Comparison of ENCODE assay signal across 8 cellular contexts in the genomic region with DNA sequence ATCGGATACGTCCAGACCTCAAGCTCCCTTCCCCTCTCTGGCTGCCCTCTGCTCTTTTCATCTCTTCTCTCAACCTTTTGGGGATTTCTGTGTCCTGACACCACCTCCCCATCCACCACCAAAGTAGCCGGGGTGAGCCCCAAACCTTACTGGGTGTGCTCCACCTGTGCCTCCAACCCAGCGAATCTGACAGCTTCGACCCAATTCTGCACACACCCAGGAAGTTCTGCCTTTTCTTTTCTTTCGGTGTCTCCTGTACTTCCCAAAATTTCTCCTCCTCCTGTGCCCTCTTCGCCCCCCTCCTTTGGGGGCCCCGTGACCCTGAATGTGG. TPM values are rescaled to one million over a fixed set of nuclear protein-coding genes. Genes with fewer than 3 reads are reported as not detected.
DNase-seq lines count a peak whose midpoint lies in the region; ATAC-seq and TF ChIP-seq lines count a peak whose summit lies in the region.

No MANE protein-coding gene starts in this region.

- H3K9me3 ChIP-seq in CD8-positive, alpha-beta T cell (ENCODE audit: low read length): no peaks in the 10 kb centered on the region
- H3K9me3 ChIP-seq in RWPE2 (ENCODE audit: severe bottlenecking) (no peaks in the 10 kb centered on the region), esophagus (ENCODE audit: control insufficient read depth in 2 of 2, insufficient read depth in 1 of 2, low read depth in 1 of 2, low read length in 1 of 2) (no peaks in the 10 kb centered on the region)

- peak overlapping the region; percentile 62 for H3K4me3 ChIP-seq in CD8-positive, alpha-beta T cell (ENCODE audit: low read depth, low read length)
- H3K4me3 ChIP-seq in RWPE2 (ENCODE audit: severe bottlenecking) (peak overlapping the region; percentile 81), esophagus (ENCODE audit: low read depth in 1 of 2, low read length in 2 of 2) (peak overlapping the region; percentile 79)

- H3K36me3 Mint-ChIP-seq in CD8-positive, alpha-beta T cell: peaks cover 26% of the 10 kb centered on the region
- H3K36me3 Mint-ChIP-seq in osteocyte (ENCODE audit: unreplicated experiment): no peaks in the 10 kb centered on the region

- CTCF ChIA-PET in CD8-positive, alpha-beta T cell (lab: Charles Lee): interaction anchor here (1.2 to 7.5 kb wide), 4 partner anchors 28 to 208 kb away, joined by 3 to 120 read pairs (median 24); a partner anchor contains a TSS

- H3K27me3 ChIP-seq in CD8-positive, alpha-beta T cell (ENCODE audit: insufficient read depth, low read length): no peaks in the 10 kb centered on the region
- no peaks in the 10 kb centered on the region for H3K27me3 ChIP-seq in RWPE2 (ENCODE audit: insufficient read depth, poor library complexity, severe bottlenecking)
- H3K27me3 ChIP-seq in esophagus (ENCODE audit: control insufficient read depth in 1 of 2, insufficient read depth in 2 of 2, low read length in 2 of 2): no peaks in the 10 kb centered on the region

- peaks cover 14% of the 10 kb centered on the region for H3K36me3 ChIP-seq in CD8-positive, alpha-beta T cell (ENCODE audit: insufficient read depth, low read length)
- H3K36me3 ChIP-seq in RWPE2 (ENCODE audit: low read depth) (no peaks in the 10 kb centered on the region), esophagus (ENCODE audit: control insufficient read depth in 2 of 2, insufficient read depth in 2 of 2, low read length in 1 of 2) (peaks cover 0 to 6% of the 10 kb centered on the region in 2 donors)

- H3K27ac ChIP-seq in CD8-positive, alpha-beta T cell (ENCODE audit: low read depth, low read length): peak overlapping the region; percentile 53
- H3K27ac ChIP-seq in RWPE2 (ENCODE audit: poor library complexity, severe bottlenecking) (peak overlapping the region; percentile 99), esophagus (ENCODE audit: low read depth in 2 of 2, low read length in 1 of 2) (peak overlapping the region; percentile 93 to 99)

- POLR2A ChIA-PET in CD8-positive, alpha-beta T cell (lab: Charles Lee): interaction anchor here (1.8 to 2.0 kb wide), 2 partner anchors 23 to 132 kb away, joined by 5 to 6 read pairs; a partner anchor contains a TSS

- peak overlapping the region; percentile 87 for H3K4me3 Mint-ChIP-seq in CD8-positive, alpha-beta T cell
- peak overlapping the region; percentile 75 for H3K4me3 Mint-ChIP-seq in osteocyte (ENCODE audit: unreplicated experiment)

- H3K27me3 Mint-ChIP-seq in CD8-positive, alpha-beta T cell (ENCODE audit: low read depth): no peaks in the 10 kb centered on the region
- H3K27me3 Mint-ChIP-seq in osteocyte (ENCODE audit: unreplicated experiment): no peaks in the 10 kb centered on the region

- no peaks in the 10 kb centered on the region for H3K9me3 Mint-ChIP-seq in CD8-positive, alpha-beta T cell
- H3K9me3 Mint-ChIP-seq in osteocyte (ENCODE audit: unreplicated experiment): no peaks in the 10 kb centered on the region

- intact Hi-C loops in CD8-positive, alpha-beta T cell (cut with DNase I, micrococcal nuclease): loop anchor here (1.0 to 10.0 kb wide), 6 partner anchors 32 to 490 kb away; a partner anchor contains a TSS

- no peak for TF ChIP-seq CTCF in CD8-positive, alpha-beta T cell (IDR thresholded peaks at IDR 0.05)
- peak; percentile 39 for TF ChIP-seq CTCF in RWPE2 (IDR thresholded peaks at IDR 0.05; ENCODE audit: poor library complexity, severe bottlenecking)
- no peak for TF ChIP-seq CTCF in osteocyte (IDR thresholded peaks at IDR 0.05)

- WGBS in esophagus, 2 donors: 30 to 32% methylated on average over 8 of the region's 8 CpGs

- ATAC-seq in CD8-positive, alpha-beta T cell: no peak
- ATAC-seq in RWPE2 (ENCODE audit: low read depth) (no peak), HG02763 (IDR thresholded peaks at IDR 0.05; ENCODE audit: unreplicated experiment) (no peak), HG03108 (IDR thresholded peaks at IDR 0.05; ENCODE audit: unreplicated experiment) (no peak)

- H3K4me1 ChIP-seq in CD8-positive, alpha-beta T cell (ENCODE audit: insufficient read depth, low read length): peaks cover 42% of the 10 kb centered on the region
- H3K4me1 ChIP-seq in RWPE2 (ENCODE audit: insufficient read depth, poor library complexity, severe bottlenecking) (peaks cover 19% of the 10 kb centered on the region), esophagus (ENCODE audit: control insufficient read depth in 2 of 2, insufficient read depth in 2 of 2, low read length in 1 of 2) (peaks cover 11 to 26% of the 10 kb centered on the region in 2 donors)

- DNase-seq in CD8-positive, alpha-beta T cell: no peak
- DNase-seq in RWPE2 (ENCODE audit: low spot score) (no peak), osteocyte (ENCODE audit: extremely low spot score, unreplicated experiment) (no peak), NCI-H69 (lab: John Stamatoyannopoulos, UW) (no peak), NCI-H345 treated with DMSO at 0.1 percent for 48 hours (lab: John Stamatoyannopoulos, UW; ENCODE audit: unreplicated experiment) (no peak)

- H3K27ac Mint-ChIP-seq in CD8-positive, alpha-beta T cell: peak overlapping the region; percentile 88
- peak overlapping the region; percentile 81 for H3K27ac Mint-ChIP-seq in osteocyte (ENCODE audit: unreplicated experiment)

- H3K4me1 Mint-ChIP-seq in CD8-positive, alpha-beta T cell (ENCODE audit: low read depth): peaks cover 38% of the 10 kb centered on the region
- H3K4me1 Mint-ChIP-seq in osteocyte (ENCODE audit: unreplicated experiment): peaks cover 51% of the 10 kb centered on the region

RNA-seq across cellular contexts. Expression of a gene that starts 0.6 kb away (rescaled TPM):
- total RNA-seq in CD8-positive, alpha-beta T cell: 1 to 10 TPM; 1.4 to 1.8 TPM
- polyA plus RNA-seq in esophagus: 10 to 100 TPM; 39.3 to 75.9 TPM
- 12.7 and 13.3 TPM in 2 replicates for total RNA-seq in osteocyte

RNA-seq across cellular contexts. Expression of a gene that starts 2.4 kb away (rescaled TPM):
- not detected for total RNA-seq in CD8-positive, alpha-beta T cell
- polyA plus RNA-seq in esophagus: under 1 TPM in 1 of 2 donors, not detected in 1; 0.18 TPM
- not detected in 2 replicates for total RNA-seq in osteocyte

RNA-seq across cellular contexts. Expression of a gene that starts 16.2 kb away (rescaled TPM):
- total RNA-seq in CD8-positive, alpha-beta T cell: 100 to 1,000 TPM; 432 to 451 TPM
- polyA plus RNA-seq in esophagus: 1 to 10 TPM; 5.3 to 9.7 TPM
- total RNA-seq in osteocyte: 2.0 and 4.2 TPM in 2 replicates

RNA-seq across cellular contexts. Expression of a gene that starts 23.4 kb away (rescaled TPM):
- total RNA-seq in CD8-positive, alpha-beta T cell: 10 to 100 TPM; 29.1 to 32.2 TPM
- 10 to 100 TPM; 15.7 to 32.1 TPM for polyA plus RNA-seq in esophagus
- total RNA-seq in osteocyte: 38.0 and 45.1 TPM in 2 replicates

RNA-seq across cellular contexts. Expression of a gene that starts 28.4 kb away (rescaled TPM):
- 10 to 100 TPM in 1 of 2 experiments, 1 to 10 TPM in 1; 9.9 to 10.0 TPM for total RNA-seq in CD8-positive, alpha-beta T cell
- polyA plus RNA-seq in esophagus: 1 to 10 TPM; 6.1 to 9.3 TPM
- not detected in 2 replicates for total RNA-seq in osteocyte

Comparison
In these comparisons a context has a peak if more than half of its experiments do, and no peak if none do; other contexts are left out.
1. RNA of a gene that starts 16.2 kb away (total RNA-seq): 432 to 451 TPM in CD8-positive, alpha-beta T cell; 2.0 to 4.2 TPM in osteocyte; every median in the first group is over 10 times any median in the second.
2. Peak in every context shown above with its lines, with median percentiles within 50 percentile points of each other: H3K27ac ChIP-seq and H3K4me3 ChIP-seq.